10 cellular contexts compared by ENCODE assay signal in genomic region chr7:151428393-151429231, GRCh38. TPM values are rescaled to one million over a fixed set of nuclear protein-coding genes. Genes with fewer than 3 reads are reported as not detected.
DNase-seq lines count a peak whose midpoint lies in the region; ATAC-seq, FAIRE-seq and TF ChIP-seq lines count a peak whose summit lies in the region.
"Had no signal": no experiment of that assay in that cellular context is flagged by ENCODE, and none has a peak within 500 bp of the region (broad histone marks: within the 10 kb centered on the region; RNA-seq: fewer than 3 reads in every experiment).

No MANE protein-coding gene starts in this region.

- H3K23me2 ChIP-seq in H1 (ENCODE audit: low read depth, low read length) = no peaks in the 10 kb centered on the region

- H3K36me3 ChIP-seq in H1 (ENCODE audit: control insufficient read depth in 2 of 4, insufficient read depth in 4 of 4, low read length in 3 of 4) (no peaks in the 10 kb centered on the region), prostate gland (no peaks in the 10 kb centered on the region)
- H3K36me3 ChIP-seq: pancreas had no signal

- H2BK15ac ChIP-seq in H1 (ENCODE audit: low read length) = peak overlapping the region; percentile 54; the same call in 1 of the 2 replicates

- no peak overlapping the region for H4K5ac ChIP-seq in H1 (ENCODE audit: insufficient read length, low read depth, low read length)

- no peak overlapping the region for H3K23ac ChIP-seq in H1 (ENCODE audit: insufficient read length)

- H3K4me1 ChIP-seq in H1 (replicated peaks in 1 of 4; ENCODE audit: control insufficient read depth in 3 of 4, insufficient read depth in 4 of 4, low read length in 3 of 4) = peaks cover 5 to 20% (median 11%) of the 10 kb centered on the region in 4 experiments
- H3K4me1 ChIP-seq in prostate gland (replicated peaks) = no peaks in the 10 kb centered on the region

- no peak overlapping the region for H2BK120ac ChIP-seq in H1 (replicated peaks; ENCODE audit: low read depth, low read length)

- no peak for TF ChIP-seq EP300 in H1 (IDR thresholded peaks at IDR 0.05; ENCODE audit: borderline replicate concordance in 1 of 2, low read depth in 2 of 2, low read length in 2 of 2)

- no peak overlapping the region for H4K8ac ChIP-seq in H1 (ENCODE audit: extremely low read depth, insufficient read depth, low read length)

- H2AFZ ChIP-seq in H1 (ENCODE audit: low read length) = no peak overlapping the region

- no peak for TF ChIP-seq POLR2A in H1 (IDR thresholded peaks at IDR 0.05; ENCODE audit: control extremely low read depth in 1 of 2, low read depth in 2 of 2, low read length in 2 of 2)
- no peak for TF ChIP-seq POLR2A in prostate gland (IDR thresholded peaks at IDR 0.05)

- H3K27me3 ChIP-seq in H1 (replicated peaks in 1 of 4; ENCODE audit: control insufficient read depth in 3 of 4, extremely low read depth in 1 of 4, insufficient read depth in 3 of 4, low read length in 3 of 4) (no peaks in the 10 kb centered on the region), prostate gland (replicated peaks; ENCODE audit: insufficient read depth) (no peaks in the 10 kb centered on the region)
- H3K27me3 ChIP-seq: pancreas had no signal

- CTCF ChIA-PET in H1 (lab: Charles Lee; ENCODE audit: partially characterized antibody) = interaction anchor here (1.4 to 2.2 kb wide), 2 partner anchors 9 to 20 kb away, joined by 4 to 5 read pairs; no protein-coding TSS in a partner anchor

- peak overlapping the region; percentile 38; the same call in 1 of the 2 replicates for H3K18ac ChIP-seq in H1 (ENCODE audit: extremely low read depth, low read length)

- H2BK12ac ChIP-seq in H1 (ENCODE audit: low read depth, low read length) = peak overlapping the region; percentile 35; the same call in 1 of the 2 replicates

- H4K20me1 ChIP-seq in H1 (replicated peaks in 1 of 2; ENCODE audit: control insufficient read depth in 1 of 2, insufficient read depth in 2 of 2, low read length in 2 of 2) = no peaks in the 10 kb centered on the region

- intact Hi-C loops in prostate gland (cut with DNase I) = no loop called here

- DNase-seq in EH (ENCODE audit: low read depth) = peak; percentile 91
- peak; percentile 49 for DNase-seq in NCI-H226
- peak in 1 of 2 experiments; percentile 45 for DNase-seq in H1 (ENCODE audit: low read depth in 1 of 2, low spot score in 2 of 2)
- DNase-seq in prostate gland (ENCODE audit: low spot score) = no peak
- DNase-seq in CD1c-positive myeloid dendritic cell (ENCODE audit: extremely low spot score) = no peak
- DNase-seq in occipital lobe (lab: John Stamatoyannopoulos, UW) = no peak

- WGBS in H1 (ENCODE audit: extremely low coverage in 1 of 2, insufficient coverage in 1 of 2, insufficient read length in 1 of 2, insufficient replicate concordance in 2 of 2, low coverage in 1 of 2, low lambda C conversion rate in 2 of 2, missing lambda C conversion rate in 1 of 2), 2 experiments = 84% methylated on average over 12 of the region's 13 CpGs; no CpG with 5 or more reads in 1 of the 2 experiments
- 37% methylated on average over 13 of the region's 13 CpGs for WGBS in prostate gland

- H3K4ac ChIP-seq in H1 (replicated peaks; ENCODE audit: insufficient read length, low read depth, low read length) = no peak overlapping the region

- H3K79me1 ChIP-seq in H1 (ENCODE audit: low read depth, low read length) = no peaks in the 10 kb centered on the region; the same call in 1 of the 2 replicates

- no peaks in the 10 kb centered on the region for H3K79me2 ChIP-seq in H1 (ENCODE audit: control insufficient read depth in 1 of 2, insufficient read depth in 2 of 2, low read length in 2 of 2)

- H4K91ac ChIP-seq in H1 (replicated peaks; ENCODE audit: insufficient read length, low read length) = peak overlapping the region; percentile 13

- TF ChIP-seq RAD21 in H1 (IDR thresholded peaks at IDR 0.05 in 1 of 2, conservative IDR thresholded peaks at IDR 0.05 in 1 of 2; ENCODE audit: low read depth in 2 of 2, low read length in 2 of 2) = no peak

- H2AK5ac ChIP-seq in H1 (ENCODE audit: low read depth, low read length) = no peak overlapping the region; the same call in 1 of the 2 replicates

- no peak overlapping the region for H3K14ac ChIP-seq in H1 (ENCODE audit: insufficient read length)

- H3K27ac ChIP-seq in H1 (ENCODE audit: low read depth, low read length) (no peak overlapping the region), prostate gland (peak overlapping the region; percentile 46 to 49)
- H3K27ac ChIP-seq: pancreas had no signal

- no peak overlapping the region for H2BK20ac ChIP-seq in H1 (ENCODE audit: low read length)

- H3K4me3 ChIP-seq in H1 (ENCODE audit: extremely low read depth in 1 of 4, insufficient read depth in 2 of 4, low read depth in 3 of 4, low read length in 4 of 4) (no peak overlapping the region), prostate gland (no peak overlapping the region)
- H3K4me3 ChIP-seq: pancreas had no signal

- H3K9me3 ChIP-seq in H1 (ENCODE audit: insufficient read depth in 2 of 2, low read depth in 1 of 2, low read length in 1 of 2) = no peaks in the 10 kb centered on the region
- H3K9me3 ChIP-seq in prostate gland = no peaks in the 10 kb centered on the region
- H3K9me3 ChIP-seq: pancreas had no signal

- FAIRE-seq in H1 (lab: Jason Lieb, UNC) = no peak
- FAIRE-seq: pancreas had no signal

- H2BK5ac ChIP-seq in H1 (ENCODE audit: low read depth, low read length) = no peak overlapping the region

- POLR2A ChIA-PET in H1 (lab: Charles Lee; ENCODE audit: partially characterized antibody) = no interaction called here

- H3K9ac ChIP-seq in H1 (replicated peaks in 1 of 4; ENCODE audit: extremely low read depth in 1 of 4, low read depth in 3 of 4, low read length in 3 of 4) = no peak overlapping the region

- ATAC-seq in HG03108 (IDR thresholded peaks at IDR 0.05; ENCODE audit: unreplicated experiment) (no peak), HG03025 (IDR thresholded peaks at IDR 0.05; ENCODE audit: low FRiP score, unreplicated experiment) (no peak)

- 0 out of 4 replicates have a peak overlapping the region, but pooled peaks of 1 of the 2 experiments have one; percentile 20 for H3K4me2 ChIP-seq in H1 (ENCODE audit: insufficient read depth in 1 of 2, low read depth in 2 of 2, low read length in 2 of 2)

- H3K56ac ChIP-seq in H1 (replicated peaks; ENCODE audit: insufficient read length, low read depth, low read length) = no peak overlapping the region

- no peak for TF ChIP-seq CTCF in H1 (IDR thresholded peaks at IDR 0.05; ENCODE audit: control extremely low read depth in 1 of 3, insufficient read depth in 1 of 3, low read depth in 1 of 3, low read length in 3 of 3)
- TF ChIP-seq CTCF in prostate gland (IDR thresholded peaks at IDR 0.05) = no peak

TF ChIP-seq in H1, 55 proteins besides CTCF, POLR2A, EP300 and RAD21:
- no peak for TF ChIP-seq TCF12 (IDR thresholded peaks at IDR 0.05; ENCODE audit: low read depth, low read length)
- no peak for TF ChIP-seq NANOG (IDR thresholded peaks at IDR 0.05; ENCODE audit: insufficient read depth, low read depth, low read length, poor library complexity, severe bottlenecking)
- no peak for TF ChIP-seq RXRA (IDR thresholded peaks at IDR 0.05; ENCODE audit: insufficient read depth, low read depth, low read length)
- no peak for TF ChIP-seq GTF2F1 (IDR thresholded peaks at IDR 0.05; ENCODE audit: borderline replicate concordance, low read depth, low read length)
- TF ChIP-seq FOSL1 (IDR thresholded peaks at IDR 0.05; ENCODE audit: insufficient read depth, low read depth, low read length) = no peak
- no peak for TF ChIP-seq CTBP2 (IDR thresholded peaks at IDR 0.05; ENCODE audit: borderline replicate concordance, insufficient read depth, insufficient read length, low read length)
- TF ChIP-seq MAFK (IDR thresholded peaks at IDR 0.05; ENCODE audit: low read depth, low read length) = no peak
- no peak for TF ChIP-seq TAF7 (optimal IDR thresholded peaks at IDR 0.05; ENCODE audit: borderline replicate concordance, low read depth, low read length)

RNA-seq across cellular contexts. Expression of gene CRYGN, which starts 11.3 kb away (rescaled TPM):
- 1.0 and 1.6 TPM in 2 replicates for total RNA-seq in H1 (2021; fragmentation: NEBNext Ultra II Directional; extraction: Animal tissue kit (Norgen Biotek cat#: 25700))
- 0.98 and 1.3 TPM in 2 replicates for polyA plus RNA-seq in H1 (2011; rRNA removed)
- polyA plus RNA-seq in H1 (2011; cell fraction: cytosol; rRNA removed) = 0.81 TPM
- polyA plus RNA-seq in H1 (2011; cell fraction: nucleus; rRNA removed) = 4.0 TPM
- 0.43 to 1.7 TPM (median 1.5 TPM) in 4 replicates for polyA plus RNA-seq in H1 (2012, experiment 1 of 2)
- polyA plus RNA-seq in H1 (2012, experiment 2 of 2) = 0.07 TPM
- polyA plus RNA-seq in H1 (2013, experiment 1 of 2) = 0.57 TPM
- 0.42 TPM for polyA plus RNA-seq in H1 (2013, experiment 2 of 2)
- 0.80 and 2.0 TPM in 2 replicates for polyA minus RNA-seq in H1 (2011; rRNA and poly(A)+ RNA removed)
- polyA minus RNA-seq in H1 (2011; cell fraction: cytosol; rRNA and poly(A)+ RNA removed) = not detected
- polyA minus RNA-seq in H1 (2011; cell fraction: nucleus; rRNA and poly(A)+ RNA removed) = 2.5 TPM
- total RNA-seq in prostate gland (not detected), occipital lobe (not detected)
- total RNA-seq: ureter had no signal

RNA-seq across cellular contexts. Expression of gene WDR86, which starts 18.8 kb away (rescaled TPM):
- total RNA-seq in H1 (2021; fragmentation: NEBNext Ultra II Directional; extraction: Animal tissue kit (Norgen Biotek cat#: 25700)) = 14.9 and 15.8 TPM in 2 replicates
- polyA plus RNA-seq in H1 (2011; rRNA removed) = 12.7 and 22.1 TPM in 2 replicates
- 16.7 TPM for polyA plus RNA-seq in H1 (2011; cell fraction: cytosol; rRNA removed)
- polyA plus RNA-seq in H1 (2011; cell fraction: nucleus; rRNA removed) = 81.5 TPM
- 7.7 to 11.9 TPM (median 10.0 TPM) in 4 replicates for polyA plus RNA-seq in H1 (2012, experiment 1 of 2)
- polyA plus RNA-seq in H1 (2012, experiment 2 of 2) = 5.0 TPM
- 7.4 TPM for polyA plus RNA-seq in H1 (2013, experiment 1 of 2)
- polyA plus RNA-seq in H1 (2013, experiment 2 of 2) = 7.4 TPM
- polyA minus RNA-seq in H1 (2011; rRNA and poly(A)+ RNA removed) = 12.4 and 18.2 TPM in 2 replicates
- polyA minus RNA-seq in H1 (2011; cell fraction: cytosol; rRNA and poly(A)+ RNA removed) = 10.6 TPM
- 30.4 TPM for polyA minus RNA-seq in H1 (2011; cell fraction: nucleus; rRNA and poly(A)+ RNA removed)
- total RNA-seq in prostate gland (10 to 100 TPM in 1 of 2 donors, 1 to 10 TPM in 1; 3.6 to 12.8 TPM), occipital lobe (50.2 TPM)

Comparison
In these comparisons a context has a peak if more than half of its experiments do, and no peak if none do; other contexts are left out.
1. DNase-seq: peak in EH (single experiment) and NCI-H226 (single experiment); none in prostate gland (single experiment), CD1c-positive myeloid dendritic cell (single experiment) and occipital lobe (single experiment).